Comparison of ENCODE assay signal across 8 cellular contexts in genomic region chr6:30915591-30915946, GRCh38. TPM values are rescaled to one million over a fixed set of nuclear protein-coding genes. Genes with fewer than 3 reads are reported as not detected.
A peak's percentile ranks its signal among the peaks of the same experiment; 100 is the strongest.
DNase-seq lines count a peak whose midpoint lies in the region; ATAC-seq and TF ChIP-seq lines count a peak whose summit lies in the region.

No MANE protein-coding gene starts in this region.

- H3K9me3 ChIP-seq in liver (ENCODE audit: control insufficient read depth in 4 of 4, low read length in 3 of 4), result no peaks in the 10 kb centered on the region
- no peaks in the 10 kb centered on the region for H3K9me3 ChIP-seq in thyroid gland

- 44% methylated on average over 5 of the region's 5 CpGs for WGBS in liver
- WGBS in thyroid gland, 2 donors, result 10 to 18% methylated on average over 5 of the region's 5 CpGs

- no peak for TF ChIP-seq POLR2A in thyroid gland (IDR thresholded peaks at IDR 0.05)

- peak; percentile 83 to 84 for TF ChIP-seq RAD21 in liver (IDR thresholded peaks at IDR 0.05)

- H3K9ac ChIP-seq in liver (ENCODE audit: low read depth in 1 of 2, low read length in 2 of 2), result peak overlapping the region in 1 of 2 donors; percentile 83

- no peak overlapping the region for H3K4me3 ChIP-seq in liver (ENCODE audit: low read depth in 1 of 3, low read length in 3 of 3)
- no peak overlapping the region for H3K4me3 ChIP-seq in thyroid gland (replicated peaks in 1 of 3)

- no peak for ATAC-seq in GM18907 (IDR thresholded peaks at IDR 0.05; ENCODE audit: unreplicated experiment)

- no peaks in the 10 kb centered on the region for H3K27me3 ChIP-seq in liver (ENCODE audit: control insufficient read depth in 4 of 4, insufficient read depth in 4 of 4, low read length in 3 of 4)
- H3K27me3 ChIP-seq in thyroid gland, result no peaks in the 10 kb centered on the region

- H3K27ac ChIP-seq in liver (ENCODE audit: low read depth in 1 of 2, low read length in 2 of 2) (no peak overlapping the region), thyroid gland (peak overlapping the region; percentile 84 to 92 (median 92))

- peak; percentile 51 for TF ChIP-seq CTCF in liver (IDR thresholded peaks at IDR 0.05; ENCODE audit: low read depth, low read length, missing input control)
- TF ChIP-seq CTCF in thyroid gland (IDR thresholded peaks at IDR 0.05), result peak in 5 of 6 experiments; percentile 37 to 93 (median 68)

- in situ Hi-C loops in SK-MEL-5 (cut with HindIII; ENCODE audit: low pct_unique_long_range_greater_than_20kb, low sequenced_read_pairs), result no loop called here

- H3K36me3 ChIP-seq in liver (ENCODE audit: control insufficient read depth in 4 of 4, insufficient read depth in 3 of 4, low read depth in 1 of 4, low read length in 3 of 4), result peaks cover 3 to 36% (median 22%) of the 10 kb centered on the region in 4 donors
- H3K36me3 ChIP-seq in thyroid gland, result peaks cover 19 to 32% of the 10 kb centered on the region in 2 donors

- DNase-seq in NCI-H1436 (lab: John Stamatoyannopoulos, UW) (peak; percentile 30), NCI-H1436 treated with DMSO at 0.1 percent for 48 hours (lab: John Stamatoyannopoulos, UW) (no peak), LHCN-M2 (ENCODE audit: low read depth) (peak; percentile 66), SK-MEL-5 (ENCODE audit: low read depth, low spot score) (peak; percentile 81), dedifferentiated amniotic fluid mesenchymal stem cell (ENCODE audit: extremely low spot score) (peak; percentile 43), thyroid gland (peak; percentile 7 to 31)

- intact Hi-C loops in thyroid gland (cut with DNase I), result loop anchor here (5.0 kb wide), 1 partner anchor 167 kb away; no protein-coding TSS in a partner anchor

- peaks cover 0 to 39% (median 26%) of the 10 kb centered on the region in 4 donors for H3K4me1 ChIP-seq in liver (ENCODE audit: control insufficient read depth in 4 of 4, insufficient read depth in 4 of 4, low read length in 3 of 4)
- peaks cover 21 to 23% of the 10 kb centered on the region in 2 donors for H3K4me1 ChIP-seq in thyroid gland

TF ChIP-seq in liver, 16 proteins besides CTCF, POLR2A, EP300 and RAD21:
- TF ChIP-seq TAF1 (conservative IDR thresholded peaks at IDR 0.05) (no peak), JUND (IDR thresholded peaks at IDR 0.05) (no peak), YY1 (IDR thresholded peaks at IDR 0.05) (no peak), NR2F2 (IDR thresholded peaks at IDR 0.05) (no peak), HNF4A (conservative IDR thresholded peaks at IDR 0.05) (no peak), REST (IDR thresholded peaks at IDR 0.05) (no peak)

RNA-seq across cellular contexts. Expression of gene VARS2, which starts 1.5 kb away (rescaled TPM):
- total RNA-seq in LHCN-M2 (2014; rRNA removed) (21.9 and 26.5 TPM in 2 replicates), liver (10 to 100 TPM; 10.2 to 23.3 TPM), thyroid gland (10 to 100 TPM; 17.3 to 36.4 (median 30.6) TPM)
- polyA plus RNA-seq in LHCN-M2 (2012), result 17.5 TPM
- 36.5 and 44.1 TPM in 2 replicates for total RNA-seq in SK-MEL-5 (2014; rRNA removed; shearing (Covaris generic))
- 49.7 and 56.5 TPM in 2 replicates for polyA plus RNA-seq in SK-MEL-5 (2015; cell fraction: cytosol; rRNA removed)
- polyA plus RNA-seq in SK-MEL-5 (2015; cell fraction: nucleus; rRNA removed), result 134 and 159 TPM in 2 replicates
- polyA plus RNA-seq in liver, result 10 to 100 TPM in 1 of 2 donors, 1 to 10 TPM in 1; 9.4 to 22.4 TPM

RNA-seq across cellular contexts. Expression of gene GTF2H4, which starts 7.6 kb away (rescaled TPM):
- total RNA-seq in LHCN-M2 (2014; rRNA removed) (9.0 and 16.2 TPM in 2 replicates), liver (10 to 100 TPM; 11.0 to 13.6 TPM), thyroid gland (10 to 100 TPM in 3 of 4 donors, 1 to 10 TPM in 1; 9.5 to 34.4 (median 18.2) TPM)
- 18.7 TPM for polyA plus RNA-seq in LHCN-M2 (2012)
- total RNA-seq in SK-MEL-5 (2014; rRNA removed; shearing (Covaris generic)), result 16.3 and 18.0 TPM in 2 replicates
- polyA plus RNA-seq in SK-MEL-5 (2015; cell fraction: cytosol; rRNA removed), result 17.2 and 25.6 TPM in 2 replicates
- polyA plus RNA-seq in SK-MEL-5 (2015; cell fraction: nucleus; rRNA removed), result 160 and 164 TPM in 2 replicates
- polyA plus RNA-seq in liver, result 10 to 100 TPM in 1 of 2 donors, 1 to 10 TPM in 1; 6.2 to 15.8 TPM

RNA-seq across cellular contexts. Expression of gene SFTA2, which starts 16.4 kb away (rescaled TPM):
- total RNA-seq in LHCN-M2 (2014; rRNA removed) (not detected in 2 replicates), liver (not detected), thyroid gland (1 to 10 TPM in 1 of 4 donors, not detected in 3; 3.5 TPM)
- polyA plus RNA-seq in LHCN-M2 (2012), result not detected
- not detected in 2 replicates for total RNA-seq in SK-MEL-5 (2014; rRNA removed; shearing (Covaris generic))
- not detected in 2 replicates for polyA plus RNA-seq in SK-MEL-5 (2015; cell fraction: cytosol; rRNA removed)
- polyA plus RNA-seq in SK-MEL-5 (2015; cell fraction: nucleus; rRNA removed), result not detected in 2 replicates
- polyA plus RNA-seq in liver, result under 1 TPM in 1 of 2 donors, not detected in 1; 0.60 TPM

RNA-seq across cellular contexts. Expression of gene MUCL3, which starts 25.2 kb away (rescaled TPM):
- total RNA-seq in LHCN-M2 (2014; rRNA removed), result not detected in 2 replicates
- polyA plus RNA-seq in LHCN-M2 (2012), result 0.04 TPM
- total RNA-seq in SK-MEL-5 (2014; rRNA removed; shearing (Covaris generic)), result not detected in 2 replicates
- polyA plus RNA-seq in SK-MEL-5 (2015; cell fraction: cytosol; rRNA removed), result not detected in 2 replicates
- polyA plus RNA-seq in SK-MEL-5 (2015; cell fraction: nucleus; rRNA removed), result not detected in 2 replicates
- total RNA-seq in liver, result under 1 TPM in 1 of 2 donors, not detected in 1; under 0.01 TPM
- polyA plus RNA-seq in liver, result not detected
- not detected for total RNA-seq in thyroid gland

RNA-seq across cellular contexts. Expression of gene DDR1, which starts 31.2 kb away (rescaled TPM):
- total RNA-seq in LHCN-M2 (2014; rRNA removed), result 43.1 and 47.0 TPM in 2 replicates
- 54.1 TPM for polyA plus RNA-seq in LHCN-M2 (2012)
- 33.2 and 34.1 TPM in 2 replicates for total RNA-seq in SK-MEL-5 (2014; rRNA removed; shearing (Covaris generic))
- 48.8 and 59.0 TPM in 2 replicates for polyA plus RNA-seq in SK-MEL-5 (2015; cell fraction: cytosol; rRNA removed)
- polyA plus RNA-seq in SK-MEL-5 (2015; cell fraction: nucleus; rRNA removed), result 52.6 and 53.4 TPM in 2 replicates
- 1 to 10 TPM; 4.0 to 5.3 TPM for total RNA-seq in liver
- 1 to 10 TPM; 1.2 to 4.8 TPM for polyA plus RNA-seq in liver
- 100 to 1,000 TPM in 3 of 4 donors, 10 to 100 TPM in 1; 93.4 to 207 (median 131) TPM for total RNA-seq in thyroid gland

Comparison
In these comparisons a context has a peak if more than half of its experiments do, and no peak if none do; other contexts are left out.
1. H3K27ac ChIP-seq: peak in thyroid gland (3 of 3); none in liver (0 of 2).